1 cellular context compared by ENCODE assay signal in the genomic region with DNA sequence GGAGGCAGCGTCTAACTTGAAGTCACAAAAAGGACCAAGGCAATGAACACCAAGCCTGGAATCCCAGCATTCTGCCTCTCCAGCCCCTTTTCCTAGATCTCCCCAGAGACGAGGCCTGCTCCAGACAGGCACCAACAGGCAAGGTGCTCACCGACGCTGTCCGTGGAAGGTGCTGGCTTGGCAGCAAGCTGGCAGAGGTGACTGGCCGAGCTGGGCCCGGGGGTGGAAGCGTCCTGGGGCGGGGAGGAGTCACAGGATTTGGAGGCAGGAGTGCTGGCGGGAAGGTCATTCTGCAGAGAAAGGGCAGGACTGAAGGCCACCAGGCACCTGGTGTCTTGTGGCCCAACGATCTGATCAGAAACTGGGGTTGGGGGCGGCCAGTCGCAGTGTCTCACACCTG.
TF ChIP-seq lines count a peak whose summit lies in the region.

No MANE protein-coding gene starts in this region.

TF ChIP-seq in K562, 482 proteins besides CTCF, POLR2A, EP300 and RAD21:
- TF ChIP-seq, protein P1, sequence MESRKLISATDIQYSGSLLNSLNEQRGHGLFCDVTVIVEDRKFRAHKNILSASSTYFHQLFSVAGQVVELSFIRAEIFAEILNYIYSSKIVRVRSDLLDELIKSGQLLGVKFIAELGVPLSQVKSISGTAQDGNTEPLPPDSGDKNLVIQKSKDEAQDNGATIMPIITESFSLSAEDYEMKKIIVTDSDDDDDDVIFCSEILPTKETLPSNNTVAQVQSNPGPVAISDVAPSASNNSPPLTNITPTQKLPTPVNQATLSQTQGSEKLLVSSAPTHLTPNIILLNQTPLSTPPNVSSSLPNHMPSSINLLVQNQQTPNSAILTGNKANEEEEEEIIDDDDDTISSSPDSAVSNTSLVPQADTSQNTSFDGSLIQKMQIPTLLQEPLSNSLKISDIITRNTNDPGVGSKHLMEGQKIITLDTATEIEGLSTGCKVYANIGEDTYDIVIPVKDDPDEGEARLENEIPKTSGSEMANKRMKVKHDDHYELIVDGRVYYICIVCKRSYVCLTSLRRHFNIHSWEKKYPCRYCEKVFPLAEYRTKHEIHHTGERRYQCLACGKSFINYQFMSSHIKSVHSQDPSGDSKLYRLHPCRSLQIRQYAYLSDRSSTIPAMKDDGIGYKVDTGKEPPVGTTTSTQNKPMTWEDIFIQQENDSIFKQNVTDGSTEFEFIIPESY (CRISPR knock-in tag; IDR thresholded peaks at IDR 0.05) = 0 out of 2 replicates have a peak, but pooled peaks have one; percentile 48
- TF ChIP-seq CEBPG (CRISPR knock-in tag; IDR thresholded peaks at IDR 0.05) (no peak), CEBPG (tag; conservative IDR thresholded peaks at IDR 0.05 in 1 of 2, IDR thresholded peaks at IDR 0.05 in 1 of 2) (no peak)
